ENCODE assay signal across 24 cellular contexts in the genomic region with DNA sequence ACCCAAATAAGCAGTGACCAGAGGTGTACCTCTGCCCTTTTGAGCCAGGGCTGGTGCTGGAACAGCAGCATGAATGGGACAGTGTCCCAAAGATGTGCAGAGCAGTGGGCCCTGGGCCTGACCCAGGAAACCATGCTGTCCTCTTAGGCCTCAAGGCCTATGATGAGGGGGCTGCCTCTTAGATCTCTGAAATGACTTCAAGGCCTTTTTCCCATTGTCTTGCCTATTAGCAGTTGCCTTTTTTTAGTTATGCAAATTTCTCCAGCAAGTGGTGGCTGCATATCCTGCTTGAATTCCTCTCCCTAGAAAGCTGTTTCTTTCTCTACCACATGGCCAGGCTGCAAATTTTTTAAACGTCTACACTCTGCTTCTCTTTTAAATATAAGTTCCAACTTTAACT.
"Had no signal": no experiment of that assay in that cellular context is flagged by ENCODE, and none has a peak within 500 bp of the region (broad histone marks: within the 10 kb centered on the region; RNA-seq: fewer than 3 reads in every experiment).

No MANE protein-coding gene starts in this region.

- H3K4me3 ChIP-seq: adrenal gland, ascending aorta, heart right ventricle, left lung, pancreas, psoas muscle, right atrium auricular region, upper lobe of left lung had no signal

- DNase-seq: activated CD4-positive, alpha-beta T cell treated with anti-CD3 and anti-CD28 coated beads for 48 hours; activated CD8-positive, alpha-beta T cell treated with anti-CD3 and anti-CD28 coated beads for 36 hours; activated gamma-delta T cell; adrenal gland; brain microvascular endothelial cell; caudate nucleus; effector CD4-positive, alpha-beta T cell; erythroblast; heart right ventricle; kidney glomerular epithelial cell; left lung; midbrain; nephron progenitor cell; pancreas; psoas muscle; stimulated activated CD4-positive, alpha-beta T cell treated with anti-CD3 and anti-CD28 coated beads, Interleukin-4, amount 100 ng/mL, for 4 hours; stimulated activated naive CD8-positive, alpha-beta T cell treated with anti-CD3 and anti-CD28 coated beads, Interleukin-15, Interleukin-2, amounts not matched to agents 100 U/mL and 50 U/mL, for 24 hours; T-helper 17 cell; upper lobe of left lung had no signal

- H3K9me3 ChIP-seq: adrenal gland, ascending aorta, left lung, pancreas, upper lobe of left lung had no signal

- H3K4me3 Mint-ChIP-seq: activated CD8-positive, alpha-beta T cell treated with anti-CD3 and anti-CD28 coated beads for 36 hours; activated naive CD8-positive, alpha-beta T cell; activated T-helper 1 cell treated with anti-CD3 and anti-CD28 coated beads, Interleukin-12 subunit alpha, Interleukin-12 subunit beta, Interleukin-2, Interleukin-4 antibody, amounts not matched to agents 30 ng/mL and 10 ng/mL and 1 ng/mL, durations not matched to agents 14 hours and 24 hours and 36 hours; dendritic cell treated with granulocyte-macrophage colony-stimulating factor and Interleukin-4, amounts not matched to agents 40 ng/mL and 50 ng/mL, for 4 days; nephron progenitor cell; T-helper 17 cell had no signal

- H3K27ac Mint-ChIP-seq: activated CD8-positive, alpha-beta T cell treated with anti-CD3 and anti-CD28 coated beads for 36 hours; activated naive CD8-positive, alpha-beta T cell; activated T-helper 1 cell treated with anti-CD3 and anti-CD28 coated beads, Interleukin-12 subunit alpha, Interleukin-12 subunit beta, Interleukin-2, Interleukin-4 antibody, amounts not matched to agents 30 ng/mL and 10 ng/mL and 1 ng/mL, durations not matched to agents 14 hours and 24 hours and 36 hours; dendritic cell treated with granulocyte-macrophage colony-stimulating factor and Interleukin-4, amounts not matched to agents 40 ng/mL and 50 ng/mL, for 4 days; nephron progenitor cell; T-helper 17 cell had no signal

- H3K27ac ChIP-seq: adrenal gland, ascending aorta, brain microvascular endothelial cell, heart right ventricle, left lung, pancreas, psoas muscle, right atrium auricular region, upper lobe of left lung had no signal

- H3K27me3 ChIP-seq: adrenal gland, ascending aorta, brain microvascular endothelial cell, heart right ventricle, left lung, pancreas, right atrium auricular region, upper lobe of left lung had no signal

- ATAC-seq: activated CD8-positive, alpha-beta T cell treated with anti-CD3 and anti-CD28 coated beads for 36 hours; heart right ventricle; left lung; pancreas; psoas muscle; stimulated activated naive CD8-positive, alpha-beta T cell treated with anti-CD3 and anti-CD28 coated beads, Interleukin-15, Interleukin-2, amounts not matched to agents 100 U/mL and 50 U/mL, for 24 hours; T-helper 17 cell had no signal

- H3K9me3 Mint-ChIP-seq: dendritic cell treated with granulocyte-macrophage colony-stimulating factor and Interleukin-4, amounts not matched to agents 40 ng/mL and 50 ng/mL, for 4 days had no signal

- H3K36me3 ChIP-seq: adrenal gland, ascending aorta, brain microvascular endothelial cell, heart right ventricle, left lung, pancreas, right atrium auricular region, upper lobe of left lung had no signal

- H3K27me3 Mint-ChIP-seq: activated CD8-positive, alpha-beta T cell treated with anti-CD3 and anti-CD28 coated beads for 36 hours; activated naive CD8-positive, alpha-beta T cell; dendritic cell treated with granulocyte-macrophage colony-stimulating factor and Interleukin-4, amounts not matched to agents 40 ng/mL and 50 ng/mL, for 4 days; T-helper 17 cell had no signal

- H3K4me1 ChIP-seq: adrenal gland, ascending aorta, left lung, pancreas, psoas muscle, right atrium auricular region, upper lobe of left lung had no signal
